In the genomic region with DNA sequence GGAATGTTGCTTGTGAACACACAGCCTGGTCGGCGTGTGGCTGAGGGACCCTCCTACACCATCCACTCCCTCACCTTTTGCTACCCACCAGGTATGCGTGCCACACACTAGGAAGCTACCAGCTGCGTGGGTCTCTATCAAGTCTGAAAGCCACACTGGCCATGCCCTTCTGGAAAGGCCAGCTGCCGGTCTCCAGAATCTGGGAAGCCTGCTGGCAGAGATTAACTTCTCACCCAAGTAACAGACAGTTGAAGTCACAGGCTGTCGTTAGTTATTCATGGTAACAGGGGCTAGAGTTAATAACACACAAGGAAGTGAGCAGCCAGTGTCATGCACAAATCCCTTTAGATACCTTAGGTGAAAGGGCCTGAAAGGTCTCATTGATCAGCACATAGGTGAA, we compare ENCODE assay signal across 15 cellular contexts. TPM values are rescaled to one million over a fixed set of nuclear protein-coding genes. Genes with fewer than 3 reads are reported as not detected.
DNase-seq lines count a peak whose midpoint lies in the region; ATAC-seq, FAIRE-seq and TF ChIP-seq lines count a peak whose summit lies in the region.
"Had no signal": no experiment of that assay in that cellular context is flagged by ENCODE, and none has a peak within 500 bp of the region (broad histone marks: within the 10 kb centered on the region; RNA-seq: fewer than 3 reads in every experiment).

No MANE protein-coding gene starts in this region.

- peaks cover 0 to 3% of the 10 kb centered on the region in 2 donors for H3K4me1 ChIP-seq in neuronal stem cell (ENCODE audit: control insufficient read depth in 2 of 2, insufficient read depth in 1 of 2, low read depth in 1 of 2, low read length in 2 of 2)

- H2BK15ac ChIP-seq in neuronal stem cell (ENCODE audit: low read length) = no peak overlapping the region

- H3K27me3 ChIP-seq in WERI-Rb-1 (ENCODE audit: insufficient read depth, low read depth, severe bottlenecking) (no peaks in the 10 kb centered on the region), neuronal stem cell (ENCODE audit: control insufficient read depth in 3 of 3, insufficient read depth in 3 of 3, low read depth in 1 of 3, low read length in 3 of 3) (no peaks in the 10 kb centered on the region)

- no peak for FAIRE-seq in H54 (lab: Jason Lieb, UNC)
- FAIRE-seq: A204.1, GM19239 had no signal

- ATAC-seq in GM21825 (IDR thresholded peaks at IDR 0.05; ENCODE audit: unreplicated experiment) = no peak

- H3K36me3 ChIP-seq in WERI-Rb-1 (no peaks in the 10 kb centered on the region), neuronal stem cell (replicated peaks in 1 of 2; ENCODE audit: control insufficient read depth in 2 of 2, insufficient read depth in 2 of 2, low read length in 2 of 2) (no peaks in the 10 kb centered on the region)

- WGBS in neuronal stem cell (ENCODE audit: extremely low coverage in 2 of 2, insufficient read length in 2 of 2, insufficient replicate concordance in 1 of 2), 2 donors = no CpG with 5 or more reads among the region's 6 CpGs

- H2BK5ac ChIP-seq in neuronal stem cell (ENCODE audit: low read length) = no peak overlapping the region

- H2BK120ac ChIP-seq in neuronal stem cell (ENCODE audit: low read depth, low read length) = no peak overlapping the region

- TF ChIP-seq CTCF in WERI-Rb-1 (IDR thresholded peaks at IDR 0.05; ENCODE audit: low read depth, low read length) = no peak

- H2AFZ ChIP-seq in neuronal stem cell (ENCODE audit: low read length) = no peak overlapping the region

- H3K9ac ChIP-seq in neuronal stem cell (ENCODE audit: low read depth, low read length, poor library complexity) = no peak overlapping the region

- no peak for TF ChIP-seq POLR2A in H54 (IDR thresholded peaks at IDR 0.05; ENCODE audit: low read depth, low read length)

- peak overlapping the region; percentile 73 for H3K18ac ChIP-seq in neuronal stem cell (ENCODE audit: low read length)

- no peak overlapping the region for H3K4me2 ChIP-seq in neuronal stem cell (ENCODE audit: insufficient read depth, low read length, poor library complexity, severe bottlenecking)

- H4K91ac ChIP-seq in neuronal stem cell (ENCODE audit: low read depth, low read length, poor library complexity) = no peak overlapping the region

- no peak overlapping the region for H4K8ac ChIP-seq in neuronal stem cell (ENCODE audit: low read depth, low read length)

- no peak overlapping the region for H3K23ac ChIP-seq in neuronal stem cell (ENCODE audit: low read depth, low read length, poor library complexity)

- no peak overlapping the region for H2AK5ac ChIP-seq in neuronal stem cell (ENCODE audit: low read depth, low read length)

- H2BK12ac ChIP-seq in neuronal stem cell (ENCODE audit: low read length) = no peak overlapping the region

- peak overlapping the region; percentile 66 for H3K27ac ChIP-seq in WERI-Rb-1
- no peak overlapping the region for H3K27ac ChIP-seq in neuronal stem cell (replicated peaks; ENCODE audit: low read length)

- no peak overlapping the region for H3K14ac ChIP-seq in neuronal stem cell (ENCODE audit: low read length)

- H3K79me1 ChIP-seq in neuronal stem cell (ENCODE audit: low read depth, low read length) = no peaks in the 10 kb centered on the region

- H3K4me3 ChIP-seq in WERI-Rb-1 (ENCODE audit: low read depth, low read length) (no peak overlapping the region), neuronal stem cell (ENCODE audit: low read length in 2 of 2) (no peak overlapping the region)

- H3K4ac ChIP-seq in neuronal stem cell (ENCODE audit: low read length) = no peak overlapping the region

- DNase-seq in DMS 273 treated with DMSO at 0.1 percent for 48 hours (lab: John Stamatoyannopoulos, UW) (peak; percentile 4), WERI-Rb-1 (peak; percentile 74), neuronal stem cell (ENCODE audit: low spot score) (no peak), iPS-NIHi11 (ENCODE audit: low spot score) (no peak), H54 (ENCODE audit: insufficient read length, low spot score) (no peak), H4 (ENCODE audit: low spot score) (no peak)
- DNase-seq: C1 segment of cervical spinal cord; Calu3; CD4-positive, alpha-beta T cell; DND-41; GDM1; H7 had no signal

- no peaks in the 10 kb centered on the region for H3K9me3 ChIP-seq in WERI-Rb-1 (ENCODE audit: severe bottlenecking)
- H3K9me3 ChIP-seq in neuronal stem cell (replicated peaks in 1 of 2; ENCODE audit: control insufficient read depth in 2 of 2, insufficient read depth in 1 of 2, low read depth in 1 of 2, low read length in 2 of 2) = no peaks in the 10 kb centered on the region

RNA-seq across cellular contexts. Expression of gene SUSD5, which starts 48.1 kb away (rescaled TPM):
- 1.5 TPM for polyA plus RNA-seq in neuronal stem cell (2013, experiment 1 of 2)
- 1.6 TPM for polyA plus RNA-seq in neuronal stem cell (2013, experiment 2 of 2)
- not detected in 2 replicates for total RNA-seq in H4 (2014; rRNA removed; shearing (Covaris generic))
- total RNA-seq: CD4-positive, alpha-beta T cell had no signal

RNA-seq across cellular contexts. Expression of gene CRTAP, which starts 56.7 kb away (rescaled TPM):
- 116 TPM for polyA plus RNA-seq in neuronal stem cell (2013, experiment 1 of 2)
- polyA plus RNA-seq in neuronal stem cell (2013, experiment 2 of 2) = 119 TPM
- total RNA-seq in H4 (2014; rRNA removed; shearing (Covaris generic)) = 284 and 343 TPM in 2 replicates

Comparison
In these comparisons a context has a peak if more than half of its experiments do, and no peak if none do; other contexts are left out.
1. DNase-seq: peak in DMS 273 treated with DMSO at 0.1 percent for 48 hours (single experiment) and WERI-Rb-1 (single experiment); none in neuronal stem cell (single experiment), iPS-NIHi11 (single experiment), H54 (single experiment) and H4 (single experiment).